ENCODE assay signal across 31 cellular contexts in the genomic region with DNA sequence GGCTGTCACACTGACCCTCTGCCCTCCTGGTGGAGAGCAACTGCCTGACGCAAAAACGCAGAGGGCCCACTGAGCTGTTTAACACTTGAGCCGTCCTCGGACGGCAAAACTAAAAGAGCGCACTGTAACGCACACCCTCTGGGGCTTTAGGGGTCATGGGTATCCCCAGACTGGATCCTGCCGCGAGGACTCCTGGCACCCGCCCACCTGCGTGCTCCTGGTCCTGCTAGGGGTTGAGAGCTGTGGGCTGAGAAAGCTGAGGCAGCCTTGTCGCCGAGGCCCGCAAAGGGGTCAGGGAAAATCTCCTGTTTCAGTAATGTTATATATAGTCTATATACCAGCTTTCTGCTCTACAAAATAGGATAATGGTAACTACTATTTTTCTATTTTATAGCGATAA.
"Had no signal": no experiment of that assay in that cellular context is flagged by ENCODE, and none has a peak within 500 bp of the region (broad histone marks: within the 10 kb centered on the region; RNA-seq: fewer than 3 reads in every experiment).

No MANE protein-coding gene starts in this region.

- H3K27ac Mint-ChIP-seq: T-cell had no signal

- H3K36me3 Mint-ChIP-seq: T-cell had no signal

- ATAC-seq: Panc1, Right ventricle myocardium inferior, SK-N-SH treated with all-trans-retinoic acid at 6 μM for 48 hours, T-cell had no signal

- H3K4me3 ChIP-seq: PC-9, SJCRH30, SK-N-MC had no signal

- H3K27ac ChIP-seq: KMS-11, PC-9, RWPE1, SK-N-MC had no signal

- H3K4me2 ChIP-seq: KMS-11, PC-9 had no signal

- H3K4me3 Mint-ChIP-seq: T-cell had no signal

- DNase-seq: Karpas-422, NCI-H1048, NCI-H1092 treated with DMSO at 0.1 percent for 48 hours, NCI-H1105 treated with DMSO at 0.1 percent for 48 hours, NCI-H1417, NCI-H1436, NCI-H146, NCI-H1694, NCI-H187, NCI-H1930, NCI-H2029 treated with DMSO at 0.1 percent for 48 hours, NCI-H2171, NCI-H226, NCI-H446 treated with DMSO at 0.1 percent for 48 hours, NCI-H510A, NCI-H524, NCI-H526, NCI-H69, NCI-H748 treated with DMSO at 0.1 percent for 48 hours, NCI-H82, PC-9, SHP77, SIG-M5, T-cell had no signal

- H3K27me3 ChIP-seq: SJCRH30 had no signal

- H3K36me3 ChIP-seq: SJCRH30 had no signal

- H2AFZ ChIP-seq: PC-9 had no signal

- H3K9ac ChIP-seq: KMS-11 had no signal
